20 cellular contexts compared by ENCODE assay signal in the genomic region with DNA sequence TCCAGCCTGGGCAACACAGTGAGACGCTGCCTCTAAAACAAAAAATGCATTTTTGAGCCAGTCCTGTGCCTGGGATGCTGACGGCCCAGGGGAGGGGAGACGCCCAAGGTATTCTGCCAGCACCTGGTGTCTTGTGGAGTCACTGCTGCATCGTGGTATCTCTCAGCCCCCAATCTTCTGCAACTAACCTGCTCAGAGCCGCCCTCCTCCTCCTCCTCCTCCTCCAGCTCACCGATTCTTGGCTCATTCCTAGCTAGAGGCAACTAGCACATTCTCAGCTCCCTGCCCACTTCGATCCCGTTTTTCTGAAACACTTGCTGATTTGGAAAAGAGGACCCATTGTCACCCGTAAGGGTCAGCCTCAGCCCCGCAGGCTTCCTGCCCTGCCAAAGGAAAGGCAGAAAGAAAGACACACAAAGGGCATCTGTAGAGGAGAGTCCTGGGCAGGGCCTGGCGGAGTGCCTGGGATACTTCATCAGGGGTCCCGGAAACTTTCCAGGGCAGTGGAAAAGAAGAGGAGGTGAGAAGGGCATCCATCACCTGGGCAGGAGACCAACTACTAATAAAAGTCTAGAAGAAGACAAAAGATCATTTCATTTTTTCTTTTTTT. TPM values are rescaled to one million over a fixed set of nuclear protein-coding genes. Genes with fewer than 3 reads are reported as not detected.
DNase-seq lines count a peak whose midpoint lies in the region; ATAC-seq, FAIRE-seq and TF ChIP-seq lines count a peak whose summit lies in the region.
"Had no signal": no experiment of that assay in that cellular context is flagged by ENCODE, and none has a peak within 500 bp of the region (broad histone marks: within the 10 kb centered on the region; RNA-seq: fewer than 3 reads in every experiment).

No MANE protein-coding gene starts in this region.

- H3K9ac ChIP-seq in kidney (ENCODE audit: low read length in 2 of 2) = no peak overlapping the region
- H3K9ac ChIP-seq: BLaER1 treated with 17β-estradiol and CSF1 and Interleukin-3, amounts not matched to agents 10 nM and 100 nM had no signal

- TF ChIP-seq POLR2A in vagina (IDR thresholded peaks at IDR 0.05) = no peak

- DNase-seq in SK-MEL-5 (ENCODE audit: low read depth, low spot score) (peak; percentile 79), cardiac septum (ENCODE audit: low spot score) (peak; percentile 70), kidney (peak; percentile 52), upper lobe of right lung (peak; percentile 53), NK-92 (lab: John Stamatoyannopoulos, UW; ENCODE audit: unreplicated experiment) (no peak), GM13977 (ENCODE audit: low spot score) (no peak), vagina (ENCODE audit: extremely low spot score in 2 of 2) (no peak)
- DNase-seq: Caco-2; CD8-positive, alpha-beta T cell; HCEC 1CT; IMR-90 had no signal

- H3K9me3 ChIP-seq in kidney (ENCODE audit: control insufficient read depth in 1 of 2, low read length in 2 of 2) = no peaks in the 10 kb centered on the region
- H3K9me3 ChIP-seq in upper lobe of right lung = no peaks in the 10 kb centered on the region
- H3K9me3 ChIP-seq in vagina = no peaks in the 10 kb centered on the region
- H3K9me3 ChIP-seq: BLaER1 treated with 17β-estradiol and CSF1 and Interleukin-3, amounts not matched to agents 10 nM and 100 nM; Caco-2 had no signal

- H3K4me1 ChIP-seq in kidney (ENCODE audit: control insufficient read depth in 1 of 2, insufficient read depth in 1 of 2, low read depth in 1 of 2, low read length in 2 of 2) (peaks cover 0 to 4% of the 10 kb centered on the region in 2 donors), upper lobe of right lung (peaks cover 3% of the 10 kb centered on the region), vagina (peaks cover 12% of the 10 kb centered on the region)

- in situ Hi-C loops in SK-MEL-5 (cut with HindIII; ENCODE audit: low pct_unique_long_range_greater_than_20kb, low sequenced_read_pairs) (no loop called here), GM13977 (cut with MboI; ENCODE audit: low pct_unique_long_range_greater_than_20kb, low sequenced_read_pairs, unreplicated experiment) (no loop called here)

- no peak for ATAC-seq in upper lobe of right lung
- ATAC-seq: CD8-positive, alpha-beta T cell; GM23338 had no signal

- H3K27ac ChIP-seq in kidney (ENCODE audit: low read depth in 2 of 2, low read length in 2 of 2) = no peak overlapping the region
- no peak overlapping the region for H3K27ac ChIP-seq in upper lobe of right lung
- no peak overlapping the region for H3K27ac ChIP-seq in vagina
- H3K27ac ChIP-seq: BLaER1 treated with 17β-estradiol and CSF1 and Interleukin-3, amounts not matched to agents 10 nM and 100 nM had no signal

- H3K27me3 ChIP-seq in upper lobe of right lung (no peaks in the 10 kb centered on the region), vagina (no peaks in the 10 kb centered on the region)
- H3K27me3 ChIP-seq: BLaER1 treated with 17β-estradiol and CSF1 and Interleukin-3, amounts not matched to agents 10 nM and 100 nM had no signal

- FAIRE-seq in kidney (lab: Jason Lieb, UNC) = no peak
- FAIRE-seq: D721Med, G401.6, GM12891, GM18507, H54, HTR-8/SVneo had no signal

- TF ChIP-seq CTCF in kidney (IDR thresholded peaks at IDR 0.05; ENCODE audit: borderline replicate concordance, extremely low read depth, insufficient read depth) (no peak), upper lobe of right lung (IDR thresholded peaks at IDR 0.05) (no peak), GM13977 (IDR thresholded peaks at IDR 0.05; ENCODE audit: extremely low read depth, insufficient read depth, missing control alignments) (no peak), vagina (IDR thresholded peaks at IDR 0.05) (no peak)

- intact Hi-C loops in cardiac septum (cut with DNase I) (no loop called here), kidney (cut with DNase I) (no loop called here), upper lobe of right lung (cut with DNase I) (loop anchor here (5.0 kb wide), 1 partner anchor 89 kb away; no protein-coding TSS in a partner anchor), vagina (cut with DNase I) (no loop called here)

- H3K36me3 ChIP-seq in kidney (ENCODE audit: control insufficient read depth in 1 of 2, insufficient read depth in 2 of 2, low read length in 2 of 2) (peaks cover 4 to 5% of the 10 kb centered on the region in 2 donors), upper lobe of right lung (peaks cover 20% of the 10 kb centered on the region), vagina (peaks cover 0 to 19% of the 10 kb centered on the region in 2 donors)

- H3K4me3 ChIP-seq in kidney (ENCODE audit: low read length in 2 of 2) (no peak overlapping the region), upper lobe of right lung (no peak overlapping the region), vagina (no peak overlapping the region)
- H3K4me3 ChIP-seq: BLaER1 treated with 17β-estradiol and CSF1 and Interleukin-3, amounts not matched to agents 10 nM and 100 nM; GM23338 had no signal

RNA-seq across cellular contexts. Expression of gene GPR157, which starts 20.7 kb away (rescaled TPM):
- total RNA-seq in SK-MEL-5 (2014; rRNA removed; shearing (Covaris generic)) = 5.4 and 6.9 TPM in 2 replicates
- polyA plus RNA-seq in SK-MEL-5 (2015; cell fraction: cytosol; rRNA removed) = 4.8 and 8.1 TPM in 2 replicates
- polyA plus RNA-seq in SK-MEL-5 (2015; cell fraction: nucleus; rRNA removed) = 11.2 and 14.7 TPM in 2 replicates
- 23.0 TPM for total RNA-seq in cardiac septum
- 9.1 TPM for total RNA-seq in kidney
- 3.2 TPM for polyA plus RNA-seq in kidney (ENCODE audit: insufficient read depth, low read depth, low replicate concordance)
- 19.0 TPM for total RNA-seq in upper lobe of right lung
- 19.4 TPM for total RNA-seq in vagina

RNA-seq across cellular contexts. Expression of gene SLC2A5, which starts 38.7 kb away (rescaled TPM):
- total RNA-seq in SK-MEL-5 (2014; rRNA removed; shearing (Covaris generic)) = 0.11 TPM in 2 replicates
- 0.08 and 0.12 TPM in 2 replicates for polyA plus RNA-seq in SK-MEL-5 (2015; cell fraction: cytosol; rRNA removed)
- polyA plus RNA-seq in SK-MEL-5 (2015; cell fraction: nucleus; rRNA removed) = 0.08 and 0.26 TPM in 2 replicates
- total RNA-seq in cardiac septum (1.5 TPM), kidney (6.4 TPM), upper lobe of right lung (0.98 TPM), vagina (8.1 TPM)
- 9.0 TPM for polyA plus RNA-seq in kidney (ENCODE audit: insufficient read depth, low read depth, low replicate concordance)
- total RNA-seq: A172; CD8-positive, alpha-beta T cell had no signal
- polyA plus RNA-seq: GM23338 had no signal

Comparison
In these comparisons a context has a peak if more than half of its experiments do, and no peak if none do; other contexts are left out.
1. DNase-seq: peak in SK-MEL-5 (single experiment), cardiac septum (single experiment), kidney (single experiment) and upper lobe of right lung (single experiment); none in NK-92 (single experiment), GM13977 (single experiment) and vagina (0 of 2).